In the genomic region with DNA sequence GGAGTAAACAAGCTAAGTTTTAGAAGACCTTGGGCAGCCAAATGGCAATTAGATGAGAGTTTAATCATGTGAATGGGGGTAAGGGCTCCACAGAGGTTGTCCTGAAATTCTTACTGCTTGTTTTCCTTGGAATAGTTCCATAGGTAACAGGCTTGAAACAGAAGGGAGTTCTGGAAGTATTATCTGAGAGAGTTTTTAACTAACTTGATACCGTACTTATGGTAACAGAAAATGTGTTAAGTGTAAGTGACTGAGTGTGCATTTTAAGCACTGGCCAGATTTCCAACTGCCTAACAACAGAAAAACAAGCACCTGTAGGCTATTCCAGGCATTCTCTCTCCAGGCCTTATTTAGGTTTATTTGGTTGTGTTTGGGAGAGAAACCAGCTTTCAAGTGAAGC, we compare ENCODE assay signal across 19 cellular contexts.
DNase-seq lines count a peak whose midpoint lies in the region; ATAC-seq, FAIRE-seq and TF ChIP-seq lines count a peak whose summit lies in the region.
"Had no signal": no experiment of that assay in that cellular context is flagged by ENCODE, and none has a peak within 500 bp of the region (broad histone marks: within the 10 kb centered on the region; RNA-seq: fewer than 3 reads in every experiment).

No MANE protein-coding gene starts in this region.

- H2AK5ac ChIP-seq in neuronal stem cell (ENCODE audit: low read depth, low read length) = no peak overlapping the region

- H3K23ac ChIP-seq in neuronal stem cell (ENCODE audit: low read depth, low read length, poor library complexity) = no peak overlapping the region

- TF ChIP-seq POLR2A in endothelial cell of umbilical vein (IDR thresholded peaks at IDR 0.05; ENCODE audit: low read depth, low read length) (no peak), ovary (IDR thresholded peaks at IDR 0.05) (no peak)

- CTCF ChIA-PET in endothelial cell of umbilical vein (lab: Charles Lee) = interaction anchor here (1.4 kb wide), 1 partner anchor 21 kb away, joined by 3 read pairs; no protein-coding TSS in a partner anchor

- H2BK12ac ChIP-seq in neuronal stem cell (ENCODE audit: low read length) = no peak overlapping the region

- H3K79me2 ChIP-seq in endothelial cell of umbilical vein (ENCODE audit: control insufficient read depth, insufficient read depth, low read length) = no peaks in the 10 kb centered on the region

- no peak overlapping the region for H2BK120ac ChIP-seq in neuronal stem cell (ENCODE audit: low read depth, low read length)

- BruUV-seq in endothelial cell of umbilical vein (replicated peaks; lab: Mats Ljungman, UMichigan) = no TSS peak

- H3K14ac ChIP-seq in neuronal stem cell (ENCODE audit: low read length) = no peak overlapping the region

- TF ChIP-seq CTCF in endothelial cell of umbilical vein (IDR thresholded peaks at IDR 0.05; ENCODE audit: extremely low read depth in 1 of 2, insufficient read depth in 1 of 2, low read depth in 1 of 2, low read length in 2 of 2) (no peak), left ventricle myocardium inferior (IDR thresholded peaks at IDR 0.05; ENCODE audit: borderline replicate concordance) (no peak), ovary (IDR thresholded peaks at IDR 0.05) (no peak)

- H3K27ac ChIP-seq in endothelial cell of umbilical vein (ENCODE audit: insufficient read depth, low read depth, low read length) (no peak overlapping the region), left ventricle myocardium inferior (replicated peaks) (peak overlapping the region; percentile 83), neuronal stem cell (replicated peaks; ENCODE audit: low read length) (no peak overlapping the region), ovary (no peak overlapping the region)
- H3K27ac ChIP-seq: BLaER1, HL-60 had no signal

- intact Hi-C loops in Right ventricle myocardium inferior (cut with DNase I) (loop anchor here (1.0 to 10.0 kb wide), 3 partner anchors 106 to 414 kb away; partner anchors contain the start of gene PDE3A), left cardiac atrium (cut with DNase I) (no loop called here), endothelial cell of umbilical vein (cut with micrococcal nuclease) (no loop called here), left ventricle myocardium inferior (cut with micrococcal nuclease) (no loop called here), ovary (cut with DNase I) (no loop called here)

- no peaks in the 10 kb centered on the region for H4K20me1 ChIP-seq in endothelial cell of umbilical vein (replicated peaks; ENCODE audit: control insufficient read depth, extremely low read depth, insufficient read depth, low read length)
- H4K20me1 ChIP-seq: BLaER1 had no signal

- H3K9me1 ChIP-seq in endothelial cell of umbilical vein (replicated peaks; ENCODE audit: control insufficient read depth, extremely low read depth, insufficient read depth, low read length) = no peaks in the 10 kb centered on the region

- H4K8ac ChIP-seq in neuronal stem cell (ENCODE audit: low read depth, low read length) = no peak overlapping the region

- H3K9ac ChIP-seq in endothelial cell of umbilical vein (replicated peaks; ENCODE audit: extremely low read depth, insufficient read depth, low read length) = no peak overlapping the region
- H3K9ac ChIP-seq in neuronal stem cell (ENCODE audit: low read depth, low read length, poor library complexity) = no peak overlapping the region
- H3K9ac ChIP-seq: BLaER1 had no signal

- TF ChIP-seq EP300 in ovary (IDR thresholded peaks at IDR 0.05) = no peak

- POLR2A ChIA-PET in endothelial cell of umbilical vein (lab: Charles Lee) = no interaction called here

- no peak overlapping the region for H3K18ac ChIP-seq in neuronal stem cell (ENCODE audit: low read length)

- no CpG with 5 or more reads among the region's 1 CpG for WGBS in neuronal stem cell (ENCODE audit: extremely low coverage in 2 of 2, insufficient read length in 2 of 2, insufficient replicate concordance in 1 of 2), 2 donors
- 14 to 24% (median 18%) methylated on average over 1 of the region's 1 CpG for WGBS in ovary, 3 donors

- H2AFZ ChIP-seq in endothelial cell of umbilical vein (ENCODE audit: low read depth, low read length) = peak overlapping the region; percentile 38
- peak overlapping the region; percentile 52 for H2AFZ ChIP-seq in neuronal stem cell (ENCODE audit: low read length)

- FAIRE-seq in endothelial cell of umbilical vein (lab: Jason Lieb, UNC) = no peak
- FAIRE-seq: GM12878, GM19239 had no signal

- H3K4me2 ChIP-seq in endothelial cell of umbilical vein (ENCODE audit: insufficient read depth, low read length) (no peak overlapping the region), neuronal stem cell (ENCODE audit: insufficient read depth, low read length, poor library complexity, severe bottlenecking) (no peak overlapping the region)
- H3K4me2 ChIP-seq: BLaER1 had no signal

- no peak overlapping the region for H2BK15ac ChIP-seq in neuronal stem cell (ENCODE audit: low read length)

- DNase-seq in Right ventricle myocardium inferior (ENCODE audit: missing footprints) (no peak), left cardiac atrium (no peak), endothelial cell of umbilical vein (ENCODE audit: low read depth, low spot score) (peak; percentile 31), left ventricle myocardium inferior (no peak), neuronal stem cell (ENCODE audit: low spot score) (no peak), ovary (no peak), DMS 273 (lab: John Stamatoyannopoulos, UW; ENCODE audit: unreplicated experiment) (no peak)
- no peak for DNase-seq in activated CD8-positive, alpha-beta memory T cell treated with anti-CD3 and anti-CD28 coated beads for 24 hours
- DNase-seq: 8988T; CD4-positive, alpha-beta memory T cell; DMS 273 treated with DMSO at 0.1 percent for 48 hours; DMS53; DND-41; EL had no signal

- dilution Hi-C loops in endothelial cell of umbilical vein (cut with MboI; ENCODE audit: extremely low pct_ligation_motif_present, low sequenced_read_pairs) = no loop called here

- H3K79me1 ChIP-seq in neuronal stem cell (ENCODE audit: low read depth, low read length) = no peaks in the 10 kb centered on the region

- ATAC-seq in Right ventricle myocardium inferior (peak; percentile 66), left cardiac atrium (no peak)
- ATAC-seq: GM12878 had no signal

- H3K4me1 ChIP-seq in endothelial cell of umbilical vein (ENCODE audit: control insufficient read depth, extremely low read depth, insufficient read depth, low read length) (peaks cover 22% of the 10 kb centered on the region), left ventricle myocardium inferior (peaks cover 36% of the 10 kb centered on the region), neuronal stem cell (ENCODE audit: control insufficient read depth in 2 of 2, insufficient read depth in 1 of 2, low read depth in 1 of 2, low read length in 2 of 2) (no peaks in the 10 kb centered on the region), ovary (ENCODE audit: insufficient read depth) (peaks cover 3% of the 10 kb centered on the region)
- H3K4me1 ChIP-seq: BLaER1, HAP-1 had no signal

- H3K36me3 ChIP-seq in endothelial cell of umbilical vein (ENCODE audit: control insufficient read depth in 2 of 2, extremely low read depth in 1 of 2, insufficient read depth in 2 of 2, low read length in 2 of 2) = no peaks in the 10 kb centered on the region
- H3K36me3 ChIP-seq in left ventricle myocardium inferior = no peaks in the 10 kb centered on the region
- H3K36me3 ChIP-seq in neuronal stem cell (replicated peaks in 1 of 2; ENCODE audit: control insufficient read depth in 2 of 2, insufficient read depth in 2 of 2, low read length in 2 of 2) = no peaks in the 10 kb centered on the region
- no peaks in the 10 kb centered on the region for H3K36me3 ChIP-seq in ovary
- H3K36me3 ChIP-seq: BLaER1, HAP-1 had no signal

- no peak overlapping the region for H2BK5ac ChIP-seq in neuronal stem cell (ENCODE audit: low read length)

- no peak overlapping the region for H4K91ac ChIP-seq in neuronal stem cell (ENCODE audit: low read depth, low read length, poor library complexity)

- H3K4me3 ChIP-seq in endothelial cell of umbilical vein (replicated peaks in 1 of 3; ENCODE audit: insufficient read depth in 1 of 3, low read depth in 1 of 3, low read length in 3 of 3) (no peak overlapping the region), left ventricle myocardium inferior (no peak overlapping the region), neuronal stem cell (ENCODE audit: low read length in 2 of 2) (no peak overlapping the region), ovary (no peak overlapping the region)
- H3K4me3 ChIP-seq: BLaER1, GM12878, HAP-1 had no signal

- H3K9me3 ChIP-seq in endothelial cell of umbilical vein (replicated peaks; ENCODE audit: control insufficient read depth, insufficient read depth, low read length) (no peaks in the 10 kb centered on the region), left ventricle myocardium inferior (replicated peaks) (no peaks in the 10 kb centered on the region), neuronal stem cell (replicated peaks in 1 of 2; ENCODE audit: control insufficient read depth in 2 of 2, insufficient read depth in 1 of 2, low read depth in 1 of 2, low read length in 2 of 2) (no peaks in the 10 kb centered on the region), ovary (no peaks in the 10 kb centered on the region)
- H3K9me3 ChIP-seq: BLaER1, HAP-1 had no signal

- no peak overlapping the region for H3K4ac ChIP-seq in neuronal stem cell (ENCODE audit: low read length)

- H3K27me3 ChIP-seq in endothelial cell of umbilical vein (ENCODE audit: control insufficient read depth in 2 of 2, insufficient read depth in 2 of 2, low read length in 2 of 2) (no peaks in the 10 kb centered on the region), left ventricle myocardium inferior (ENCODE audit: low read depth) (no peaks in the 10 kb centered on the region), neuronal stem cell (ENCODE audit: control insufficient read depth in 3 of 3, insufficient read depth in 3 of 3, low read depth in 1 of 3, low read length in 3 of 3) (no peaks in the 10 kb centered on the region), ovary (no peaks in the 10 kb centered on the region)
- H3K27me3 ChIP-seq: BLaER1 had no signal

TF ChIP-seq in endothelial cell of umbilical vein, 7 proteins besides CTCF, POLR2A, EP300 and RAD21:
- TF ChIP-seq POLR2AphosphoS5 (IDR thresholded peaks at IDR 0.05; ENCODE audit: insufficient read depth, low read depth, low read length) = no peak
- TF ChIP-seq JUN (IDR thresholded peaks at IDR 0.05; ENCODE audit: borderline replicate concordance, insufficient read depth, insufficient read length, low read depth) = no peak
- no peak for TF ChIP-seq MYC (IDR thresholded peaks at IDR 0.05; ENCODE audit: low read depth, low read length)
